ENCODE assay signal across 11 cellular contexts in the genomic region with DNA sequence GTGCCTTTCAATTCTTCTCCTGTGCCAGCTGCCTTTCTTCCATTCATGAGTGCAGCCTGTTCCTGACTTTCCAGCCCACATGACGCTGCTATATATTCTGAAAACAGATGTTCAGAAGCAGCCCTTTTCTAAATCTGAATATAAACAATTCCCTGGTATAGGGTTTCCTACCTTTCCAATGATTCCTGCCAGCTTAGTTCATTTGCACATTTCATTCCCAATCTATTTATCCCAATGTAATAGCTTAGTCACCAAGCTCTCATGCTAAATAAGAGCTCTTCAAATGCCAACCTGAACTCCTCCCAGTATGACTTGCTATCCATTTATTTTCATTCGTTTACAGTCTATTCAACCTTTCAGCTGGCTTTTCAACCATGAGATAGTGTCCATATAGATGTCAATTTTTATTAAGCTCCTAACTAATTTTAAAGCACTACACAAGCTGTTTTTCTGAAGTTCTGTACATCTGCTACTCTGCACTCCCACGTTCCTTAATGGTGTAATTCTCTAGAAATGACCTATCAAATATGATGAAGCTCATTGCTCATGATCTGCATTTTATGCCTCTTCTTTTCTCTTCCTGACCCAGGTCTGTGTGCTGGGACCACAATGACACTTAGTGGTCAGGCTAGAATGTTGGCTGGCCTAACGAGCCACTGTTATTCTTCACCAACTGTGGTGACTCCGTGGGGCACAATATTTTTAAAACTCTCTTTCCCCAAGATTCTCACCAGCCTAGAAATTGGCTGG.
DNase-seq lines count a peak whose midpoint lies in the region; ATAC-seq and TF ChIP-seq lines count a peak whose summit lies in the region.
"Had no signal": no experiment of that assay in that cellular context is flagged by ENCODE, and none has a peak within 500 bp of the region (broad histone marks: within the 10 kb centered on the region; RNA-seq: fewer than 3 reads in every experiment).

No MANE protein-coding gene starts in this region.

- no peak overlapping the region for H3K27ac Mint-ChIP-seq in progenitor cell of endocrine pancreas

- peaks cover 10% of the 10 kb centered on the region for H3K4me1 Mint-ChIP-seq in progenitor cell of endocrine pancreas (ENCODE audit: low read depth)

- intact Hi-C loops in left ventricle myocardium inferior (cut with micrococcal nuclease): no loop called here
- intact Hi-C loops in cardiac septum (cut with DNase I): no loop called here

- no peaks in the 10 kb centered on the region for H3K9me3 ChIP-seq in left ventricle myocardium inferior (replicated peaks)
- H3K9me3 ChIP-seq in fibroblast of lung (ENCODE audit: control insufficient read depth, insufficient read depth, low read depth, low read length): no peaks in the 10 kb centered on the region

- no peak overlapping the region for H3K4me3 ChIP-seq in left ventricle myocardium inferior
- H3K4me3 ChIP-seq in fibroblast of lung (replicated peaks in 1 of 4; ENCODE audit: control extremely low read depth in 1 of 4, insufficient read depth in 1 of 4, low read depth in 3 of 4, low read length in 4 of 4): no peak overlapping the region

- no peak overlapping the region for H3K4me2 ChIP-seq in fibroblast of lung (ENCODE audit: extremely low read depth, insufficient read depth, low read length)

- TF ChIP-seq CTCF in left ventricle myocardium inferior (IDR thresholded peaks at IDR 0.05; ENCODE audit: borderline replicate concordance) (peak; percentile 27), fibroblast of lung (conservative IDR thresholded peaks at IDR 0.05 in 1 of 2, IDR thresholded peaks at IDR 0.05 in 1 of 2; ENCODE audit: low read depth in 1 of 2, low read length in 2 of 2) (no peak), progenitor cell of endocrine pancreas (IDR thresholded peaks at IDR 0.05; ENCODE audit: unreplicated experiment) (no peak)

- no peaks in the 10 kb centered on the region for H3K79me2 ChIP-seq in fibroblast of lung (ENCODE audit: control insufficient read depth, insufficient read depth, low read length)

- H3K36me3 ChIP-seq in left ventricle myocardium inferior (no peaks in the 10 kb centered on the region), fibroblast of lung (ENCODE audit: control insufficient read depth, insufficient read depth, low read length) (no peaks in the 10 kb centered on the region)

- H3K27me3 ChIP-seq in left ventricle myocardium inferior (ENCODE audit: low read depth): no peaks in the 10 kb centered on the region
- no peaks in the 10 kb centered on the region for H3K27me3 ChIP-seq in fibroblast of lung (ENCODE audit: control insufficient read depth, insufficient read depth, low read length)

- H3K27ac ChIP-seq in left ventricle myocardium inferior (replicated peaks) (no peak overlapping the region), fibroblast of lung (ENCODE audit: insufficient read depth, low read length) (no peak overlapping the region)

- no peaks in the 10 kb centered on the region for H3K27me3 Mint-ChIP-seq in progenitor cell of endocrine pancreas

- H3K4me1 ChIP-seq in left ventricle myocardium inferior (no peaks in the 10 kb centered on the region), fibroblast of lung (ENCODE audit: control insufficient read depth, extremely low read depth, insufficient read depth, low read length) (no peaks in the 10 kb centered on the region)

- H3K9ac ChIP-seq in fibroblast of lung (ENCODE audit: insufficient read depth, low read length): no peak overlapping the region

- no peak overlapping the region for H3K4me3 Mint-ChIP-seq in progenitor cell of endocrine pancreas (ENCODE audit: low read depth)

- H3K36me3 Mint-ChIP-seq in progenitor cell of endocrine pancreas (ENCODE audit: insufficient read depth): no peaks in the 10 kb centered on the region

- DNase-seq in left ventricle myocardium inferior: no peak
- no peak for DNase-seq in cardiac septum (ENCODE audit: low spot score)
- DNase-seq in NCI-H524 (lab: John Stamatoyannopoulos, UW): peak; percentile 27 to 89
- peak; percentile 56 to 79 for DNase-seq in fibroblast of lung (ENCODE audit: low read depth in 2 of 2)
- DNase-seq in progenitor cell of endocrine pancreas (ENCODE audit: low spot score, unreplicated experiment): no peak
- no peak for DNase-seq in ecto neural progenitor cell (ENCODE audit: low spot score)
- no peak for DNase-seq in NCI-H526 treated with DMSO at 0.1 percent for 48 hours (lab: John Stamatoyannopoulos, UW)
- DNase-seq: AML-193, small intestine, SW 1271 had no signal

- no peaks in the 10 kb centered on the region for H4K20me1 ChIP-seq in fibroblast of lung (ENCODE audit: control insufficient read depth, extremely low read depth, insufficient read depth, low read length)

- H2AFZ ChIP-seq in fibroblast of lung (ENCODE audit: low read length): no peak overlapping the region

- no peak for ATAC-seq in GM18520 (IDR thresholded peaks at IDR 0.05; ENCODE audit: unreplicated experiment)

- H3K9me3 Mint-ChIP-seq in progenitor cell of endocrine pancreas (ENCODE audit: low read depth): peaks cover 3% of the 10 kb centered on the region

Comparison
In these comparisons a context has a peak if more than half of its experiments do, and no peak if none do; other contexts are left out.
1. DNase-seq: peak in NCI-H524 (2 of 2) and fibroblast of lung (2 of 2); none in left ventricle myocardium inferior (single experiment), cardiac septum (single experiment), progenitor cell of endocrine pancreas (single experiment), ecto neural progenitor cell (single experiment) and NCI-H526 treated with DMSO at 0.1 percent for 48 hours (single experiment).